ENCODE assay signal across 14 cellular contexts in genomic region chr18:74950479-74950878, GRCh38.
DNase-seq lines count a peak whose midpoint lies in the region; ATAC-seq, FAIRE-seq and TF ChIP-seq lines count a peak whose summit lies in the region.
"Had no signal": no experiment of that assay in that cellular context is flagged by ENCODE, and none has a peak within 500 bp of the region (broad histone marks: within the 10 kb centered on the region; RNA-seq: fewer than 3 reads in every experiment).

No MANE protein-coding gene starts in this region.

- H3K4me3 ChIP-seq in OCI-LY1 (ENCODE audit: low read depth, low read length, poor library complexity, severe bottlenecking) (no peak overlapping the region), endothelial cell of umbilical vein (replicated peaks in 1 of 3; ENCODE audit: insufficient read depth in 1 of 3, low read depth in 1 of 3, low read length in 3 of 3) (no peak overlapping the region), spleen (no peak overlapping the region)
- H3K4me3 ChIP-seq: ovary had no signal

- ATAC-seq in GM18502 (IDR thresholded peaks at IDR 0.05; ENCODE audit: poor library complexity, unreplicated experiment): no peak

- H2AFZ ChIP-seq in OCI-LY1 (ENCODE audit: low read length) (no peak overlapping the region), endothelial cell of umbilical vein (ENCODE audit: low read depth, low read length) (peak overlapping the region; percentile 26)

- H3K4me1 ChIP-seq in OCI-LY1 (ENCODE audit: insufficient read depth, low read length, severe bottlenecking) (peaks cover 28% of the 10 kb centered on the region), endothelial cell of umbilical vein (ENCODE audit: control insufficient read depth, extremely low read depth, insufficient read depth, low read length) (peaks cover 20% of the 10 kb centered on the region), spleen (peaks cover 0 to 22% (median 18%) of the 10 kb centered on the region in 6 donors)

- TF ChIP-seq CTCF in OCI-LY1 (IDR thresholded peaks at IDR 0.05; ENCODE audit: low read length) (no peak), endothelial cell of umbilical vein (IDR thresholded peaks at IDR 0.05; ENCODE audit: extremely low read depth in 1 of 2, insufficient read depth in 1 of 2, low read depth in 1 of 2, low read length in 2 of 2) (no peak), spleen (IDR thresholded peaks at IDR 0.05 in 8 of 11, conservative IDR thresholded peaks at IDR 0.05 in 3 of 11) (no peak)

- 33 to 45% (median 39%) methylated on average over 4 of the region's 4 CpGs for WGBS in spleen, 5 donors

- FAIRE-seq in endothelial cell of umbilical vein (lab: Jason Lieb, UNC): peak; percentile 73

- no peaks in the 10 kb centered on the region for H3K79me2 ChIP-seq in OCI-LY1 (ENCODE audit: insufficient read depth, low read length)
- no peaks in the 10 kb centered on the region for H3K79me2 ChIP-seq in endothelial cell of umbilical vein (ENCODE audit: control insufficient read depth, insufficient read depth, low read length)

- H3K9ac ChIP-seq in OCI-LY1 (ENCODE audit: low read length) (no peak overlapping the region), endothelial cell of umbilical vein (replicated peaks; ENCODE audit: extremely low read depth, insufficient read depth, low read length) (no peak overlapping the region)

- H3K27ac Mint-ChIP-seq in activated CD4-positive, alpha-beta T cell treated with anti-CD3 and anti-CD28 coated beads, Interleukin-2, amount 10 ng/mL, durations not matched to agents 7 days and 5 days: peak overlapping the region; percentile 61

- POLR2A ChIA-PET in activated CD4-positive, alpha-beta T cell treated with anti-CD3 and anti-CD28 coated beads, Interleukin-2, amount 10 ng/mL, durations not matched to agents 7 days and 5 days (lab: Charles Lee): no interaction called here
- POLR2A ChIA-PET in endothelial cell of umbilical vein (lab: Charles Lee): no interaction called here

- intact Hi-C loops in endothelial cell of umbilical vein (cut with micrococcal nuclease) (no loop called here), spleen (cut with DNase I; ENCODE audit: low total_unique reads) (no loop called here)

- CTCF ChIA-PET in activated CD4-positive, alpha-beta T cell treated with anti-CD3 and anti-CD28 coated beads, Interleukin-2, amount 10 ng/mL, durations not matched to agents 7 days and 5 days (lab: Charles Lee): interaction anchor here (0.9 to 1.1 kb wide), 2 partner anchors 12 to 25 kb away, joined by 3 read pairs; no protein-coding TSS in a partner anchor
- CTCF ChIA-PET in endothelial cell of umbilical vein (lab: Charles Lee): interaction anchor here (2.6 kb wide), 1 partner anchor 13 kb away, joined by 10 read pairs; no protein-coding TSS in a partner anchor

- H3K9me3 Mint-ChIP-seq in activated CD4-positive, alpha-beta T cell treated with anti-CD3 and anti-CD28 coated beads, Interleukin-2, amount 10 ng/mL, durations not matched to agents 7 days and 5 days: no peaks in the 10 kb centered on the region

- no peak overlapping the region for H3K4me3 Mint-ChIP-seq in activated CD4-positive, alpha-beta T cell treated with anti-CD3 and anti-CD28 coated beads, Interleukin-2, amount 10 ng/mL, durations not matched to agents 7 days and 5 days

- no peaks in the 10 kb centered on the region for H3F3A ChIP-seq in OCI-LY1 (ENCODE audit: insufficient read depth, low read length)

- H3K4me2 ChIP-seq in OCI-LY1 (ENCODE audit: low read length) (peak overlapping the region; percentile 40), endothelial cell of umbilical vein (ENCODE audit: insufficient read depth, low read length) (peak overlapping the region; percentile 23)

- H3K27me3 ChIP-seq in OCI-LY1 (ENCODE audit: insufficient read depth, low read length) (no peaks in the 10 kb centered on the region), endothelial cell of umbilical vein (ENCODE audit: control insufficient read depth in 2 of 2, insufficient read depth in 2 of 2, low read length in 2 of 2) (no peaks in the 10 kb centered on the region), spleen (replicated peaks in 1 of 7) (no peaks in the 10 kb centered on the region)
- H3K27me3 ChIP-seq: ovary had no signal

- H3K27ac ChIP-seq in OCI-LY1 (ENCODE audit: low read depth, low read length, poor library complexity, severe bottlenecking) (peak overlapping the region; percentile 52), endothelial cell of umbilical vein (ENCODE audit: insufficient read depth, low read depth, low read length) (peak overlapping the region; percentile 62), spleen (peak overlapping the region in 6 of 8 donors; percentile 10 to 62 (median 38))
- H3K27ac ChIP-seq: VCaP had no signal

- dilution Hi-C loops in endothelial cell of umbilical vein (cut with MboI; ENCODE audit: extremely low pct_ligation_motif_present, low sequenced_read_pairs): no loop called here

- no peaks in the 10 kb centered on the region for H3K36me3 Mint-ChIP-seq in activated CD4-positive, alpha-beta T cell treated with anti-CD3 and anti-CD28 coated beads, Interleukin-2, amount 10 ng/mL, durations not matched to agents 7 days and 5 days (ENCODE audit: low read depth)

- H3K9me3 ChIP-seq in OCI-LY1 (ENCODE audit: low read length) (no peaks in the 10 kb centered on the region), endothelial cell of umbilical vein (replicated peaks; ENCODE audit: control insufficient read depth, insufficient read depth, low read length) (no peaks in the 10 kb centered on the region), spleen (no peaks in the 10 kb centered on the region)
- H3K9me3 ChIP-seq: ovary had no signal

- TF ChIP-seq POLR2A in endothelial cell of umbilical vein (IDR thresholded peaks at IDR 0.05; ENCODE audit: low read depth, low read length) (no peak), spleen (IDR thresholded peaks at IDR 0.05) (no peak)

- H4K20me1 ChIP-seq in OCI-LY1 (ENCODE audit: insufficient read depth, low read length) (no peaks in the 10 kb centered on the region), endothelial cell of umbilical vein (replicated peaks; ENCODE audit: control insufficient read depth, extremely low read depth, insufficient read depth, low read length) (no peaks in the 10 kb centered on the region)

- H3K36me3 ChIP-seq in OCI-LY1 (ENCODE audit: insufficient read depth, low read length) (no peaks in the 10 kb centered on the region), endothelial cell of umbilical vein (ENCODE audit: control insufficient read depth in 2 of 2, extremely low read depth in 1 of 2, insufficient read depth in 2 of 2, low read length in 2 of 2) (no peaks in the 10 kb centered on the region), spleen (peaks cover 0 to 4% (median 0%) of the 10 kb centered on the region in 6 donors)
- H3K36me3 ChIP-seq: ovary had no signal

- H3K27me3 Mint-ChIP-seq in activated CD4-positive, alpha-beta T cell treated with anti-CD3 and anti-CD28 coated beads, Interleukin-2, amount 10 ng/mL, durations not matched to agents 7 days and 5 days: no peaks in the 10 kb centered on the region

- BruUV-seq in endothelial cell of umbilical vein (replicated peaks; lab: Mats Ljungman, UMichigan): no TSS peak

- H3K4me1 Mint-ChIP-seq in activated CD4-positive, alpha-beta T cell treated with anti-CD3 and anti-CD28 coated beads, Interleukin-2, amount 10 ng/mL, durations not matched to agents 7 days and 5 days: peaks cover 24% of the 10 kb centered on the region

- no peaks in the 10 kb centered on the region for H3K9me2 ChIP-seq in OCI-LY1 (ENCODE audit: low read depth, low read length)

- no peaks in the 10 kb centered on the region for H3K9me1 ChIP-seq in endothelial cell of umbilical vein (replicated peaks; ENCODE audit: control insufficient read depth, extremely low read depth, insufficient read depth, low read length)

- no peak for DNase-seq in activated CD4-positive, alpha-beta T cell treated with anti-CD3 and anti-CD28 coated beads, Interleukin-2, amount 10 ng/mL, durations not matched to agents 7 days and 5 days
- no peak for DNase-seq in activated CD4-positive, alpha-beta T cell treated with anti-CD3 and anti-CD28 coated beads for 48 hours
- DNase-seq in endothelial cell of umbilical vein (ENCODE audit: low read depth, low spot score) (peak; percentile 59), spleen (no peak), globus pallidus (ENCODE audit: low spot score) (no peak), NCI-H2107 treated with DMSO at 0.1 percent for 48 hours (lab: John Stamatoyannopoulos, UW; ENCODE audit: unreplicated experiment) (no peak)
- DNase-seq: DMS79; NCI-H187; NCI-H748 treated with DMSO at 0.1 percent for 48 hours; stimulated activated CD4-positive, alpha-beta T cell treated with anti-CD3 and anti-CD28 coated beads, Interleukin-15, amount 100 ng/mL, for 24 hours had no signal

TF ChIP-seq in endothelial cell of umbilical vein, 7 proteins besides CTCF, POLR2A, EP300 and RAD21:
- no peak for TF ChIP-seq POLR2AphosphoS5 (IDR thresholded peaks at IDR 0.05; ENCODE audit: insufficient read depth, low read depth, low read length)
- TF ChIP-seq MYC (IDR thresholded peaks at IDR 0.05; ENCODE audit: low read depth, low read length): no peak
- TF ChIP-seq FOS (IDR thresholded peaks at IDR 0.05; ENCODE audit: borderline replicate concordance, insufficient read depth, low read length): no peak
- TF ChIP-seq EZH2 (IDR thresholded peaks at IDR 0.05; ENCODE audit: borderline replicate concordance, low read depth, low read length, severe bottlenecking): no peak
- no peak for TF ChIP-seq GATA2 (IDR thresholded peaks at IDR 0.05; ENCODE audit: insufficient read depth, insufficient read length, low read depth, low read length)
- no peak for TF ChIP-seq MAX (IDR thresholded peaks at IDR 0.05; ENCODE audit: insufficient read depth, insufficient read length)
- TF ChIP-seq JUN (IDR thresholded peaks at IDR 0.05; ENCODE audit: borderline replicate concordance, insufficient read depth, insufficient read length, low read depth): no peak
